Comparison of ENCODE assay signal across 9 cellular contexts in the genomic region with DNA sequence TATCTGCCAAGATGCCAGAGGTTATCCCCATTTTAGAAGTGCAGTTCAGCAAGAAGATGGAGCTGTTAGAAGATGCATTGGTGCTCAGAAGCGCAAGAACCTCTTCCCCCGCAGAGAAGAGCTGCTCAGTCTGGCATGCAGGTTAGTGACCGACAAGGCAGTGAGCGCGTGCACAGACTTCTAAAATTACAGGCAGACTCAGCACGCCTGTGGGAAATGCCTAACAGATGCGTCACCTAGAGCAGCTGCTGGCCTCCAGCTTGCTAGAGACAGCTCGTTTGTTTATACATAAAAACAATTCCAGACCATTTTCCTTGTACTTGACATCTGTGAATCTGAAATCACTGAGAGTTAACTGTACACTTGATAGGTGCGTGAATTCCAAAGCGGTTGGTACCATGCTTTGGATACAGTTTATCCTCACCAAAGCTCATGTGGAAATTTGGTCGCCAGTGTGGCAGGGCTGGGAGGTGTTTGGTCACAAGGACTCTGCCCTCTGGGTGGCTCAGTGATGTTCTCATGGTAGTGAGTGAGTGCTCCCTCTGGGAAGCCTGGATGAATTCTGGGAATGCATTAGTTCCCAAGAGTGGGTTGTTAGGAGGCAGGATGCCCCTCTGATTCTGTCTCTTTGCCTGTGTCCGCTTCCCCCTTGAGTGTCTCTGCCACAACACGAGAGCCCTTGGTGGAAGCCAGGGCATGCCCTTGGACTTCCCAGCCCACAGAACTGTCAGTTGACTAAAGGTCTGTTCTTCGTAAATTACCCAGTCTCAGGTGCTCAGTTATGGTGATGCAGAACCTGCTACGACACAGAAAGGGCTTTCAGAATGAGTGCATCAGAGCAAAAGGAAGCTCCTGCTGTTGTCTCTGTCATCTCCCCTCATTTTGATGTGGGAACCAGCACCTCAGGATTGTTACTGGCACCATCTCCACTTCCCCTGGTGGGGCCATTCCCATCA. TPM values are rescaled to one million over a fixed set of nuclear protein-coding genes. Genes with fewer than 3 reads are reported as not detected.
A peak's percentile ranks its signal among the peaks of the same experiment; 100 is the strongest.
DNase-seq lines count a peak whose midpoint lies in the region; ATAC-seq, FAIRE-seq and TF ChIP-seq lines count a peak whose summit lies in the region.
"Had no signal": no experiment of that assay in that cellular context is flagged by ENCODE, and none has a peak within 500 bp of the region (broad histone marks: within the 10 kb centered on the region; RNA-seq: fewer than 3 reads in every experiment).

No MANE protein-coding gene starts in this region.

- CTCF ChIA-PET in MCF 10A (lab: Yijun Ruan, JAX) (interaction anchor here (0.6 to 4.4 kb wide), 17 partner anchors 9 to 756 kb away, joined by 3 to 37 read pairs (median 3); no protein-coding TSS in a partner anchor), HepG2 (lab: Yijun Ruan, JAX; ENCODE audit: low intra/inter-chr PET ratio, low total read pairs) (no interaction called here)

- no peak for FAIRE-seq in HepG2 (lab: Jason Lieb, UNC)
- FAIRE-seq: G401.6 had no signal

- peak overlapping the region; percentile 78 for H3K27ac Mint-ChIP-seq in MCF 10A (ENCODE audit: low read depth, unreplicated experiment)

- POLR2A ChIA-PET in MCF 10A (lab: Yijun Ruan, JAX): interaction anchor here (0.7 to 3.3 kb wide), 17 partner anchors 15 to 382 kb away, joined by 3 to 38 read pairs (median 5); a partner anchor contains a TSS
- POLR2A ChIA-PET in HepG2 (lab: Yijun Ruan, JAX): no interaction called here

- intact Hi-C loops in MCF 10A (cut with micrococcal nuclease) (loop anchor here (1.0 to 5.0 kb wide), 3 partner anchors 31 to 313 kb away; no protein-coding TSS in a partner anchor), HepG2 (cut with micrococcal nuclease; ENCODE audit: unreplicated experiment) (no loop called here)

- H3K4me1 ChIP-seq in HepG2 (ENCODE audit: insufficient read depth, low read length): no peaks in the 10 kb centered on the region

- H3K4me2 ChIP-seq in HepG2 (ENCODE audit: low read depth, low read length): no peak overlapping the region

- H3K9ac ChIP-seq in HepG2 (ENCODE audit: insufficient read depth, low read depth, low read length): no peak overlapping the region

- H4K20me1 ChIP-seq in HepG2 (ENCODE audit: insufficient read depth, low read length): no peaks in the 10 kb centered on the region; the same call in 1 of the 2 replicates

- peaks cover 63% of the 10 kb centered on the region for H3K36me3 Mint-ChIP-seq in MCF 10A (ENCODE audit: insufficient read depth, unreplicated experiment)

- TF ChIP-seq EP300 in Ishikawa (IDR thresholded peaks at IDR 0.05; ENCODE audit: borderline replicate concordance): peak; percentile 52; the same call in 1 of the 2 replicates
- TF ChIP-seq EP300 in HepG2 (IDR thresholded peaks at IDR 0.05; ENCODE audit: low read depth in 2 of 2, low read length in 2 of 2): no peak
- no peak for TF ChIP-seq EP300 in HepG2 (CRISPR knock-in tag; IDR thresholded peaks at IDR 0.05; ENCODE audit: borderline replicate concordance)

- H3K4me3 ChIP-seq in HepG2 (replicated peaks in 1 of 3; ENCODE audit: insufficient read depth in 1 of 3, low read depth in 2 of 3, low read length in 3 of 3): no peak overlapping the region

- H3K36me3 ChIP-seq in HepG2 (replicated peaks in 1 of 2; ENCODE audit: control insufficient read depth in 1 of 2, insufficient read depth in 2 of 2, low read length in 2 of 2): peaks cover 15 to 64% of the 10 kb centered on the region in 2 experiments; a peak in 4 of 5 replicates

- WGBS in HepG2 (ENCODE audit: low lambda C conversion rate): 95% methylated on average over 13 of the region's 15 CpGs

- TF ChIP-seq RAD21 in Ishikawa (IDR thresholded peaks at IDR 0.05; ENCODE audit: low read depth) (no peak), HepG2 (CRISPR knock-in tag; IDR thresholded peaks at IDR 0.05) (no peak)

- H3K79me2 ChIP-seq in HepG2 (ENCODE audit: insufficient read depth, low read length): no peaks in the 10 kb centered on the region

- no peaks in the 10 kb centered on the region for H3K9me3 Mint-ChIP-seq in MCF 10A (ENCODE audit: unreplicated experiment)

- in situ Hi-C loops in HepG2 (cut with HindIII; ENCODE audit: extremely low pct_ligation_motif_present, low pct_unique_long_range_greater_than_20kb): loop anchor here (5.0 kb wide), 1 partner anchor 188 kb away; a partner anchor contains a TSS

- TF ChIP-seq CTCF in MCF 10A (IDR thresholded peaks at IDR 0.05; ENCODE audit: unreplicated experiment) (no peak), HepG2 (CRISPR knock-in tag; IDR thresholded peaks at IDR 0.05) (no peak)

- no peak overlapping the region for H3K27ac ChIP-seq in HepG2 (ENCODE audit: extremely low read length, insufficient read depth, low read length)

- H3K27me3 ChIP-seq in HepG2 (ENCODE audit: control insufficient read depth in 1 of 2, insufficient read depth in 2 of 2, low read length in 2 of 2): no peaks in the 10 kb centered on the region

- TF ChIP-seq POLR2A in HepG2 (IDR thresholded peaks at IDR 0.05; ENCODE audit: insufficient read depth in 1 of 2, low read depth in 2 of 2, low read length in 2 of 2): no peak

- H3K27me3 Mint-ChIP-seq in MCF 10A (ENCODE audit: insufficient read depth, unreplicated experiment): no peaks in the 10 kb centered on the region

- no peak overlapping the region for H2AFZ ChIP-seq in HepG2 (ENCODE audit: low read length)

- no peak for ATAC-seq in HepG2
- ATAC-seq in HG02840 (IDR thresholded peaks at IDR 0.05; ENCODE audit: low FRiP score, unreplicated experiment): no peak
- no peak for ATAC-seq in GM21576 (IDR thresholded peaks at IDR 0.05; ENCODE audit: unreplicated experiment)

- DNase-seq in AG08395 (ENCODE audit: low spot score) (peak; percentile 97), MCF 10A (ENCODE audit: unreplicated experiment) (peak; percentile 93), HepG2 (ENCODE audit: low spot score) (no peak), NCI-H1417 treated with DMSO at 0.1 percent for 48 hours (lab: John Stamatoyannopoulos, UW) (no peak), NCI-H526 (lab: John Stamatoyannopoulos, UW) (no peak)

- H3K4me3 Mint-ChIP-seq in MCF 10A (ENCODE audit: unreplicated experiment): peak overlapping the region; percentile 39

- BruUV-seq in MCF 10A (replicated peaks; lab: Mats Ljungman, UMichigan) (TSS peak; percentile 45), HepG2 (replicated peaks; lab: Mats Ljungman, UMichigan) (no TSS peak)

- no peaks in the 10 kb centered on the region for H3K9me3 ChIP-seq in HepG2 (ENCODE audit: low read length)

- peaks cover 57% of the 10 kb centered on the region for H3K4me1 Mint-ChIP-seq in MCF 10A (ENCODE audit: insufficient read depth, unreplicated experiment)

RNA-seq across cellular contexts. Expression of a gene that starts 24.4 kb away (rescaled TPM):
- total RNA-seq in MCF 10A (2022): 38.0 and 44.0 TPM in 2 replicates
- 25.1 and 25.8 TPM in 2 replicates for total RNA-seq in HepG2 (2016; rRNA removed; fragmentation: Illumina TruSeq; extraction: Trizol)
- total RNA-seq in HepG2 (2016; cell fraction: cytosol; rRNA removed; fragmentation: Illumina TruSeq; extraction: Trizol; ENCODE audit: low read depth): 10.1 and 13.3 TPM in 2 replicates
- total RNA-seq in HepG2 (2016; cell fraction: insoluble cytoplasmic fraction; rRNA removed; fragmentation: Illumina TruSeq; extraction: Trizol): 25.5 and 25.8 TPM in 2 replicates
- 17.9 and 18.3 TPM in 2 replicates for total RNA-seq in HepG2 (2016; cell fraction: membrane; rRNA removed; fragmentation: Illumina TruSeq; extraction: Trizol)
- 20.5 and 21.5 TPM in 2 replicates for total RNA-seq in HepG2 (2016; cell fraction: nucleus; rRNA removed; fragmentation: Illumina TruSeq; extraction: Trizol)
- polyA plus RNA-seq in HepG2 (2011; rRNA removed): 13.6 and 14.1 TPM in 2 replicates
- 16.8 and 19.5 TPM in 2 replicates for polyA plus RNA-seq in HepG2 (2011; cell fraction: cytosol; rRNA removed)
- 19.8 and 20.7 TPM in 2 replicates for polyA plus RNA-seq in HepG2 (2011; cell fraction: nucleus; rRNA removed)
- 12.1 and 15.6 TPM in 2 replicates for polyA plus RNA-seq in HepG2 (2012)
- 4.7 and 6.2 TPM in 2 replicates for polyA plus RNA-seq in HepG2 (2016; cell fraction: cytosol; fragmentation: Illumina TruSeq; extraction: Trizol; ENCODE audit: low read depth)
- 19.4 and 24.0 TPM in 2 replicates for polyA plus RNA-seq in HepG2 (2016; cell fraction: insoluble cytoplasmic fraction; fragmentation: Illumina TruSeq; extraction: Trizol; ENCODE audit: low read depth)
- 10.9 and 11.7 TPM in 2 replicates for polyA plus RNA-seq in HepG2 (2016; cell fraction: membrane; fragmentation: Illumina TruSeq; extraction: Trizol; ENCODE audit: low read depth)
- 19.3 and 22.0 TPM in 2 replicates for polyA plus RNA-seq in HepG2 (2016; cell fraction: nucleus; fragmentation: Illumina TruSeq; extraction: Trizol; ENCODE audit: insufficient read depth, low read depth)
- 16.8 and 27.2 TPM in 2 replicates for polyA minus RNA-seq in HepG2 (2011; rRNA and poly(A)+ RNA removed; ENCODE audit: low replicate concordance)
- polyA minus RNA-seq in HepG2 (2011; cell fraction: cytosol; rRNA and poly(A)+ RNA removed): 8.8 and 9.6 TPM in 2 replicates
- 30.3 and 36.4 TPM in 2 replicates for polyA minus RNA-seq in HepG2 (2011; cell fraction: nucleus; rRNA and poly(A)+ RNA removed)

RNA-seq across cellular contexts. Expression of a gene that starts 24.5 kb away (rescaled TPM):
- total RNA-seq in MCF 10A (2022) (34.0 and 43.2 TPM in 2 replicates), HepG2 (2016; rRNA removed; fragmentation: Illumina TruSeq; extraction: Trizol) (23.0 and 29.0 TPM in 2 replicates)
- total RNA-seq in HepG2 (2016; cell fraction: cytosol; rRNA removed; fragmentation: Illumina TruSeq; extraction: Trizol; ENCODE audit: low read depth): 10.5 and 13.6 TPM in 2 replicates
- 21.9 and 31.1 TPM in 2 replicates for total RNA-seq in HepG2 (2016; cell fraction: insoluble cytoplasmic fraction; rRNA removed; fragmentation: Illumina TruSeq; extraction: Trizol)
- 18.8 and 21.7 TPM in 2 replicates for total RNA-seq in HepG2 (2016; cell fraction: membrane; rRNA removed; fragmentation: Illumina TruSeq; extraction: Trizol)
- 21.3 and 26.3 TPM in 2 replicates for total RNA-seq in HepG2 (2016; cell fraction: nucleus; rRNA removed; fragmentation: Illumina TruSeq; extraction: Trizol)
- 10.2 and 17.3 TPM in 2 replicates for polyA plus RNA-seq in HepG2 (2011; rRNA removed)
- polyA plus RNA-seq in HepG2 (2011; cell fraction: cytosol; rRNA removed): 10.6 and 14.3 TPM in 2 replicates
- polyA plus RNA-seq in HepG2 (2011; cell fraction: nucleus; rRNA removed): 44.8 and 46.2 TPM in 2 replicates
- 9.4 and 10.9 TPM in 2 replicates for polyA plus RNA-seq in HepG2 (2012)
- 7.9 and 10.7 TPM in 2 replicates for polyA plus RNA-seq in HepG2 (2016; cell fraction: cytosol; fragmentation: Illumina TruSeq; extraction: Trizol; ENCODE audit: low read depth)
- polyA plus RNA-seq in HepG2 (2016; cell fraction: insoluble cytoplasmic fraction; fragmentation: Illumina TruSeq; extraction: Trizol; ENCODE audit: low read depth): 18.0 and 18.7 TPM in 2 replicates
- 11.6 and 12.6 TPM in 2 replicates for polyA plus RNA-seq in HepG2 (2016; cell fraction: membrane; fragmentation: Illumina TruSeq; extraction: Trizol; ENCODE audit: low read depth)
- 23.9 and 25.0 TPM in 2 replicates for polyA plus RNA-seq in HepG2 (2016; cell fraction: nucleus; fragmentation: Illumina TruSeq; extraction: Trizol; ENCODE audit: insufficient read depth, low read depth)
- polyA minus RNA-seq in HepG2 (2011; rRNA and poly(A)+ RNA removed; ENCODE audit: low replicate concordance): 88.6 and 93.9 TPM in 2 replicates
- 9.8 and 14.0 TPM in 2 replicates for polyA minus RNA-seq in HepG2 (2011; cell fraction: cytosol; rRNA and poly(A)+ RNA removed)
- 62.1 and 65.3 TPM in 2 replicates for polyA minus RNA-seq in HepG2 (2011; cell fraction: nucleus; rRNA and poly(A)+ RNA removed)

RNA-seq across cellular contexts. Expression of a gene that starts 55.9 kb away (rescaled TPM):
- total RNA-seq in MCF 10A (2022) (not detected in 2 replicates), HepG2 (2016; rRNA removed; fragmentation: Illumina TruSeq; extraction: Trizol) (not detected in 2 replicates)
- not detected in 2 replicates for total RNA-seq in HepG2 (2016; cell fraction: cytosol; rRNA removed; fragmentation: Illumina TruSeq; extraction: Trizol; ENCODE audit: low read depth)
- not detected in 2 replicates for total RNA-seq in HepG2 (2016; cell fraction: insoluble cytoplasmic fraction; rRNA removed; fragmentation: Illumina TruSeq; extraction: Trizol)
- total RNA-seq in HepG2 (2016; cell fraction: membrane; rRNA removed; fragmentation: Illumina TruSeq; extraction: Trizol): not detected in 2 replicates
- not detected in 2 replicates for total RNA-seq in HepG2 (2016; cell fraction: nucleus; rRNA removed; fragmentation: Illumina TruSeq; extraction: Trizol)
- not detected in 2 replicates for polyA plus RNA-seq in HepG2 (2011; rRNA removed)
- polyA plus RNA-seq in HepG2 (2011; cell fraction: cytosol; rRNA removed): not detected in 2 replicates
- not detected in 2 replicates for polyA plus RNA-seq in HepG2 (2011; cell fraction: nucleus; rRNA removed)
- polyA plus RNA-seq in HepG2 (2012): not detected in 2 replicates
- polyA plus RNA-seq in HepG2 (2016; cell fraction: cytosol; fragmentation: Illumina TruSeq; extraction: Trizol; ENCODE audit: low read depth): not detected in 2 replicates
- polyA plus RNA-seq in HepG2 (2016; cell fraction: insoluble cytoplasmic fraction; fragmentation: Illumina TruSeq; extraction: Trizol; ENCODE audit: low read depth): not detected in 2 replicates
- polyA plus RNA-seq in HepG2 (2016; cell fraction: membrane; fragmentation: Illumina TruSeq; extraction: Trizol; ENCODE audit: low read depth): not detected in 2 replicates
- polyA plus RNA-seq in HepG2 (2016; cell fraction: nucleus; fragmentation: Illumina TruSeq; extraction: Trizol; ENCODE audit: insufficient read depth, low read depth): not detected in 2 replicates
- not detected in 2 replicates for polyA minus RNA-seq in HepG2 (2011; rRNA and poly(A)+ RNA removed; ENCODE audit: low replicate concordance)
- not detected in 2 replicates for polyA minus RNA-seq in HepG2 (2011; cell fraction: cytosol; rRNA and poly(A)+ RNA removed)
- not detected in 2 replicates for polyA minus RNA-seq in HepG2 (2011; cell fraction: nucleus; rRNA and poly(A)+ RNA removed)

Comparison
In these comparisons a context has a peak if more than half of its experiments do, and no peak if none do; other contexts are left out.
1. DNase-seq: peak in AG08395 (single experiment) and MCF 10A (single experiment); none in HepG2 (single experiment), NCI-H1417 treated with DMSO at 0.1 percent for 48 hours (single experiment) and NCI-H526 (0 of 2).